8 cellular contexts compared by ENCODE assay signal in genomic region chr2:152175368-152176112, GRCh38. TPM values are rescaled to one million over a fixed set of nuclear protein-coding genes. Genes with fewer than 3 reads are reported as not detected.
DNase-seq lines count a peak whose midpoint lies in the region; ATAC-seq, FAIRE-seq and TF ChIP-seq lines count a peak whose summit lies in the region.

Gene STAM2 (minus strand): TSS chr2:152175763. CDS start chr2:152175642, 121 bp downstream.

- H3F3A ChIP-seq in OCI-LY1 (ENCODE audit: insufficient read depth, low read length): no peaks in the 10 kb centered on the region

- peaks cover 10% of the 10 kb centered on the region for H3K9me3 Mint-ChIP-seq in mesothelial cell of epicardium

- peak within 1 kb of the TSS; percentile 97 for H3K4me3 ChIP-seq in HUES6 (ENCODE audit: low read depth, low read length)
- H3K4me3 ChIP-seq in OCI-LY1 (ENCODE audit: low read depth, low read length, poor library complexity, severe bottlenecking): peak within 1 kb of the TSS; percentile 82

- H3K36me3 Mint-ChIP-seq in mesothelial cell of epicardium: peaks cover 3% of the 10 kb centered on the region

- H3K27ac ChIP-seq in HUES6 (ENCODE audit: low read depth, low read length) (peak within 1 kb of the TSS; percentile 100), OCI-LY1 (ENCODE audit: low read depth, low read length, poor library complexity, severe bottlenecking) (peak within 1 kb of the TSS; percentile 63)

- peak; percentile 78 for FAIRE-seq in endometrium (lab: Jason Lieb, UNC)

- H3K9me2 ChIP-seq in OCI-LY1 (ENCODE audit: low read depth, low read length): no peaks in the 10 kb centered on the region

- H4K20me1 ChIP-seq in OCI-LY1 (ENCODE audit: insufficient read depth, low read length): no peaks in the 10 kb centered on the region

- DNase-seq in DMS 273 treated with DMSO at 0.1 percent for 48 hours (lab: John Stamatoyannopoulos, UW): peak; percentile 80
- peak; percentile 94 for DNase-seq in activated CD8-positive, alpha-beta memory T cell treated with anti-CD3 and anti-CD28 coated beads, Interleukin-2, amount 50 U/mL, for 4 hours
- peak; percentile 79 to 98 for DNase-seq in mesothelial cell of epicardium (ENCODE audit: low spot score in 2 of 2, unreplicated experiment in 2 of 2)
- DNase-seq in stimulated activated CD8-positive, alpha-beta memory T cell treated with anti-CD3 and anti-CD28 coated beads, Interleukin-15, amount 100 ng/mL, for 48 hours (ENCODE audit: low read depth in 2 of 2): peak; percentile 79 to 92

- H3K27me3 ChIP-seq in HUES6 (ENCODE audit: control insufficient read depth, insufficient read depth, low read length): no peaks in the 10 kb centered on the region
- no peaks in the 10 kb centered on the region for H3K27me3 ChIP-seq in OCI-LY1 (ENCODE audit: insufficient read depth, low read length)

- ATAC-seq in GM21423 (IDR thresholded peaks at IDR 0.05; ENCODE audit: unreplicated experiment): peak; percentile 82

- H3K9me3 ChIP-seq in HUES6 (ENCODE audit: control insufficient read depth, insufficient read depth, low read depth, low read length) (peaks cover 10% of the 10 kb centered on the region; the same call in 1 of the 2 replicates), OCI-LY1 (ENCODE audit: low read length) (no peaks in the 10 kb centered on the region)

- peaks cover 34% of the 10 kb centered on the region for H3K79me2 ChIP-seq in OCI-LY1 (ENCODE audit: insufficient read depth, low read length)

- peak; percentile 89 for TF ChIP-seq CTCF in OCI-LY1 (IDR thresholded peaks at IDR 0.05; ENCODE audit: low read length)
- peak; percentile 98 for TF ChIP-seq CTCF in mesothelial cell of epicardium (IDR thresholded peaks at IDR 0.05; ENCODE audit: unreplicated experiment)

- H3K27ac Mint-ChIP-seq in mesothelial cell of epicardium: peak within 1 kb of the TSS; percentile 100

- H3K4me1 ChIP-seq in HUES6 (ENCODE audit: control insufficient read depth, insufficient read depth, low read length) (peaks cover 5% of the 10 kb centered on the region; the same call in 1 of the 2 replicates), OCI-LY1 (ENCODE audit: insufficient read depth, low read length, severe bottlenecking) (peaks cover 28% of the 10 kb centered on the region)

- peak within 1 kb of the TSS; percentile 89 for H2AFZ ChIP-seq in OCI-LY1 (ENCODE audit: low read length)

- H3K36me3 ChIP-seq in HUES6 (ENCODE audit: control insufficient read depth, insufficient read depth, low read length): no peaks in the 10 kb centered on the region
- H3K36me3 ChIP-seq in OCI-LY1 (ENCODE audit: insufficient read depth, low read length): no peaks in the 10 kb centered on the region

- H3K4me2 ChIP-seq in OCI-LY1 (ENCODE audit: low read length): peak within 1 kb of the TSS; percentile 81

- H3K9ac ChIP-seq in HUES6 (ENCODE audit: low read length) (peak within 1 kb of the TSS; percentile 97), OCI-LY1 (ENCODE audit: low read length) (peak within 1 kb of the TSS; percentile 72)

- peaks cover 30% of the 10 kb centered on the region for H3K4me1 Mint-ChIP-seq in mesothelial cell of epicardium

- no peaks in the 10 kb centered on the region for H3K27me3 Mint-ChIP-seq in mesothelial cell of epicardium (ENCODE audit: low read depth)

- H3K4me3 Mint-ChIP-seq in mesothelial cell of epicardium: peak within 1 kb of the TSS; percentile 97

RNA-seq across cellular contexts. Expression of gene STAM2, which starts in this region (rescaled TPM):
- total RNA-seq in mesothelial cell of epicardium: 29.0 to 30.4 TPM (median 30.3 TPM) in 3 replicates

Comparison
In these comparisons a context has a peak if more than half of its experiments do, and no peak if none do; other contexts are left out.
1. Peak in every context shown above with its lines: DNase-seq, ATAC-seq, H3K4me3 ChIP-seq and H3K27ac ChIP-seq.